ENCODE assay signal across 1 cellular context in the genomic region with DNA sequence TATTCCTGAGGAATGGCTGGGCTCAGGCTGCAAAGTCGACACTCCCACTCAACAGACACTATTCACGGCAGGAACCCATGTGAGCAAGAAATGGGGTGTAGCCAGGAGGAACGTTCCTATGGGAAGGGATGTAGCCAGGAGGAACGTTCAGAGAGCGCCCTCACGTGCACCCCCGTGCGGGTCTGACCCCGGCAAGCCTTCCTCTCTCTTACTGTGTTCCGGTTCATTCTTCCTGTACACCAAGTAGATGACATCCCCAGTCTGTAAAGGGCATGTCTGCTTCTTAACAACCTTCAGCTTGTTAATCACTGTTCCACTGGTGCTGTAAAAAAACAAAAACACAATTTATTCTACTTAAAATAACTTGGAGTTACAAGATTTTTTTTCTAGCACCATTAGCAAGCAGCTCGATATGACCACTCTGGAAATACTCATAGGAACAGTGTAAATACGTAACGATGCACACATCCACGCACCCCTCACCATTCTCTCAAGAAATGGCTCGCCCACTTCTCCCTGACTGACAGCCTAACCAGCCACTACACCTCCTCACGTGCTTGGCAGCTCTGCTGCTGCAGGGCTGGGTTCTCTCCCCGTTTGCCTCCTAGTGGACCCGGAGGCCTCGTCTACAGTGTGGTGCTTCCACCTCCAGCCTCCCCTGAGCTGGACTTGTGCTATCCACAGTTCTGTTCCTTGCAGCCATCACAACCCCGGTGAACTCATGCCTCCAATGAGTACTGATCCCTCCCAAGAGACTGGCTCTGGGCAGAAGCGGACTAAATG.
TF ChIP-seq lines count a peak whose summit lies in the region.

No MANE protein-coding gene starts in this region.

TF ChIP-seq in WTC11, 78 proteins besides CTCF, POLR2A, EP300 and RAD21 (continued from another document):
- TF ChIP-seq FOXP4 (CRISPR knock-in tag; IDR thresholded peaks at IDR 0.05): no peak
- no peak for TF ChIP-seq JAZF1 (CRISPR knock-in tag; IDR thresholded peaks at IDR 0.05)
- TF ChIP-seq, protein P1, sequence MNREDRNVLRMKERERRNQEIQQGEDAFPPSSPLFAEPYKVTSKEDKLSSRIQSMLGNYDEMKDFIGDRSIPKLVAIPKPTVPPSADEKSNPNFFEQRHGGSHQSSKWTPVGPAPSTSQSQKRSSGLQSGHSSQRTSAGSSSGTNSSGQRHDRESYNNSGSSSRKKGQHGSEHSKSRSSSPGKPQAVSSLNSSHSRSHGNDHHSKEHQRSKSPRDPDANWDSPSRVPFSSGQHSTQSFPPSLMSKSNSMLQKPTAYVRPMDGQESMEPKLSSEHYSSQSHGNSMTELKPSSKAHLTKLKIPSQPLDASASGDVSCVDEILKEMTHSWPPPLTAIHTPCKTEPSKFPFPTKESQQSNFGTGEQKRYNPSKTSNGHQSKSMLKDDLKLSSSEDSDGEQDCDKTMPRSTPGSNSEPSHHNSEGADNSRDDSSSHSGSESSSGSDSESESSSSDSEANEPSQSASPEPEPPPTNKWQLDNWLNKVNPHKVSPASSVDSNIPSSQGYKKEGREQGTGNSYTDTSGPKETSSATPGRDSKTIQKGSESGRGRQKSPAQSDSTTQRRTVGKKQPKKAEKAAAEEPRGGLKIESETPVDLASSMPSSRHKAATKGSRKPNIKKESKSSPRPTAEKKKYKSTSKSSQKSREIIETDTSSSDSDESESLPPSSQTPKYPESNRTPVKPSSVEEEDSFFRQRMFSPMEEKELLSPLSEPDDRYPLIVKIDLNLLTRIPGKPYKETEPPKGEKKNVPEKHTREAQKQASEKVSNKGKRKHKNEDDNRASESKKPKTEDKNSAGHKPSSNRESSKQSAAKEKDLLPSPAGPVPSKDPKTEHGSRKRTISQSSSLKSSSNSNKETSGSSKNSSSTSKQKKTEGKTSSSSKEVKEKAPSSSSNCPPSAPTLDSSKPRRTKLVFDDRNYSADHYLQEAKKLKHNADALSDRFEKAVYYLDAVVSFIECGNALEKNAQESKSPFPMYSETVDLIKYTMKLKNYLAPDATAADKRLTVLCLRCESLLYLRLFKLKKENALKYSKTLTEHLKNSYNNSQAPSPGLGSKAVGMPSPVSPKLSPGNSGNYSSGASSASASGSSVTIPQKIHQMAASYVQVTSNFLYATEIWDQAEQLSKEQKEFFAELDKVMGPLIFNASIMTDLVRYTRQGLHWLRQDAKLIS (CRISPR knock-in tag; IDR thresholded peaks at IDR 0.05; ENCODE audit: borderline replicate concordance): no peak
- TF ChIP-seq RORB (CRISPR knock-in tag; IDR thresholded peaks at IDR 0.05): no peak
- no peak for TF ChIP-seq IRF2 (CRISPR knock-in tag; IDR thresholded peaks at IDR 0.05; ENCODE audit: borderline replicate concordance, low read depth)
- TF ChIP-seq, protein P2, sequence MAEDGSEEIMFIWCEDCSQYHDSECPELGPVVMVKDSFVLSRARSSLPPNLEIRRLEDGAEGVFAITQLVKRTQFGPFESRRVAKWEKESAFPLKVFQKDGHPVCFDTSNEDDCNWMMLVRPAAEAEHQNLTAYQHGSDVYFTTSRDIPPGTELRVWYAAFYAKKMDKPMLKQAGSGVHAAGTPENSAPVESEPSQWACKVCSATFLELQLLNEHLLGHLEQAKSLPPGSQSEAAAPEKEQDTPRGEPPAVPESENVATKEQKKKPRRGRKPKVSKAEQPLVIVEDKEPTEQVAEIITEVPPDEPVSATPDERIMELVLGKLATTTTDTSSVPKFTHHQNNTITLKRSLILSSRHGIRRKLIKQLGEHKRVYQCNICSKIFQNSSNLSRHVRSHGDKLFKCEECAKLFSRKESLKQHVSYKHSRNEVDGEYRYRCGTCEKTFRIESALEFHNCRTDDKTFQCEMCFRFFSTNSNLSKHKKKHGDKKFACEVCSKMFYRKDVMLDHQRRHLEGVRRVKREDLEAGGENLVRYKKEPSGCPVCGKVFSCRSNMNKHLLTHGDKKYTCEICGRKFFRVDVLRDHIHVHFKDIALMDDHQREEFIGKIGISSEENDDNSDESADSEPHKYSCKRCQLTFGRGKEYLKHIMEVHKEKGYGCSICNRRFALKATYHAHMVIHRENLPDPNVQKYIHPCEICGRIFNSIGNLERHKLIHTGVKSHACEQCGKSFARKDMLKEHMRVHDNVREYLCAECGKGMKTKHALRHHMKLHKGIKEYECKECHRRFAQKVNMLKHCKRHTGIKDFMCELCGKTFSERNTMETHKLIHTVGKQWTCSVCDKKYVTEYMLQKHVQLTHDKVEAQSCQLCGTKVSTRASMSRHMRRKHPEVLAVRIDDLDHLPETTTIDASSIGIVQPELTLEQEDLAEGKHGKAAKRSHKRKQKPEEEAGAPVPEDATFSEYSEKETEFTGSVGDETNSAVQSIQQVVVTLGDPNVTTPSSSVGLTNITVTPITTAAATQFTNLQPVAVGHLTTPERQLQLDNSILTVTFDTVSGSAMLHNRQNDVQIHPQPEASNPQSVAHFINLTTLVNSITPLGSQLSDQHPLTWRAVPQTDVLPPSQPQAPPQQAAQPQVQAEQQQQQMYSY (CRISPR knock-in tag; IDR thresholded peaks at IDR 0.05): no peak
- no peak for TF ChIP-seq PRRX2 (CRISPR knock-in tag; IDR thresholded peaks at IDR 0.05)
- TF ChIP-seq, protein P3, sequence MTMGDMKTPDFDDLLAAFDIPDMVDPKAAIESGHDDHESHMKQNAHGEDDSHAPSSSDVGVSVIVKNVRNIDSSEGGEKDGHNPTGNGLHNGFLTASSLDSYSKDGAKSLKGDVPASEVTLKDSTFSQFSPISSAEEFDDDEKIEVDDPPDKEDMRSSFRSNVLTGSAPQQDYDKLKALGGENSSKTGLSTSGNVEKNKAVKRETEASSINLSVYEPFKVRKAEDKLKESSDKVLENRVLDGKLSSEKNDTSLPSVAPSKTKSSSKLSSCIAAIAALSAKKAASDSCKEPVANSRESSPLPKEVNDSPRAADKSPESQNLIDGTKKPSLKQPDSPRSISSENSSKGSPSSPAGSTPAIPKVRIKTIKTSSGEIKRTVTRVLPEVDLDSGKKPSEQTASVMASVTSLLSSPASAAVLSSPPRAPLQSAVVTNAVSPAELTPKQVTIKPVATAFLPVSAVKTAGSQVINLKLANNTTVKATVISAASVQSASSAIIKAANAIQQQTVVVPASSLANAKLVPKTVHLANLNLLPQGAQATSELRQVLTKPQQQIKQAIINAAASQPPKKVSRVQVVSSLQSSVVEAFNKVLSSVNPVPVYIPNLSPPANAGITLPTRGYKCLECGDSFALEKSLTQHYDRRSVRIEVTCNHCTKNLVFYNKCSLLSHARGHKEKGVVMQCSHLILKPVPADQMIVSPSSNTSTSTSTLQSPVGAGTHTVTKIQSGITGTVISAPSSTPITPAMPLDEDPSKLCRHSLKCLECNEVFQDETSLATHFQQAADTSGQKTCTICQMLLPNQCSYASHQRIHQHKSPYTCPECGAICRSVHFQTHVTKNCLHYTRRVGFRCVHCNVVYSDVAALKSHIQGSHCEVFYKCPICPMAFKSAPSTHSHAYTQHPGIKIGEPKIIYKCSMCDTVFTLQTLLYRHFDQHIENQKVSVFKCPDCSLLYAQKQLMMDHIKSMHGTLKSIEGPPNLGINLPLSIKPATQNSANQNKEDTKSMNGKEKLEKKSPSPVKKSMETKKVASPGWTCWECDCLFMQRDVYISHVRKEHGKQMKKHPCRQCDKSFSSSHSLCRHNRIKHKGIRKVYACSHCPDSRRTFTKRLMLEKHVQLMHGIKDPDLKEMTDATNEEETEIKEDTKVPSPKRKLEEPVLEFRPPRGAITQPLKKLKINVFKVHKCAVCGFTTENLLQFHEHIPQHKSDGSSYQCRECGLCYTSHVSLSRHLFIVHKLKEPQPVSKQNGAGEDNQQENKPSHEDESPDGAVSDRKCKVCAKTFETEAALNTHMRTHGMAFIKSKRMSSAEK (CRISPR knock-in tag; IDR thresholded peaks at IDR 0.05; ENCODE audit: borderline replicate concordance): no peak
TF ChIP-seq in WTC11: peak in this region for 0.
